ENCODE assay signal across 17 cellular contexts in the genomic region with DNA sequence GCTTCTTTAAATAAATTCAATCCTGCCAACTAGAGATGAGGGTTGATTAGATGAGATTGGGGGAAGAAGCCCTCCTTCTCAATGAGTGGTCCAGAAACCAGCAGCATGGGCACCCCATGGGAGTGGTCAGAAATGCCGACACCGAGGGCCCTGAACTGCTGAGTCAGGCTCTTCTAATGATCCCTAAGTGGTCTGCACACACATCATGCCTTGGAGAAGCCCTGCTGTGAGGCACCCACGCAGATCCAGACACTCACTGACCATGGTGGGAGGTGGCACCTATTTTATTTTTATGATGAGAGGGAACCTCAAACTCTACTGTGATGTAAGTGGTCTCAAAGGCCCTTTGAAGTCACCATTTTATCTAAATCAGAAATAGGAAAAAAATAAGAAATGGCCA.
A peak's percentile ranks its signal among the peaks of the same experiment; 100 is the strongest.
DNase-seq lines count a peak whose midpoint lies in the region; ATAC-seq and TF ChIP-seq lines count a peak whose summit lies in the region.
"Had no signal": no experiment of that assay in that cellular context is flagged by ENCODE, and none has a peak within 500 bp of the region (broad histone marks: within the 10 kb centered on the region; RNA-seq: fewer than 3 reads in every experiment).

No MANE protein-coding gene starts in this region.

- peaks cover 18% of the 10 kb centered on the region for H3K4me1 Mint-ChIP-seq in endodermal cell

- H3K9me3 ChIP-seq in heart left ventricle (peaks cover 0 to 6% (median 0%) of the 10 kb centered on the region in 12 donors), mucosa of stomach (ENCODE audit: control insufficient read depth, low read length) (no peaks in the 10 kb centered on the region), uterus (no peaks in the 10 kb centered on the region), endodermal cell (ENCODE audit: control insufficient read depth, low read length) (peaks cover 4% of the 10 kb centered on the region)
- H3K9me3 ChIP-seq: adrenal gland, mucosa of descending colon, psoas muscle had no signal

- no peak for TF ChIP-seq POLR2A in heart left ventricle (IDR thresholded peaks at IDR 0.05)
- no peak for TF ChIP-seq POLR2A in uterus (IDR thresholded peaks at IDR 0.05)

- peak overlapping the region in 8 of 12 donors; percentile 37 to 83 (median 76) for H3K27ac ChIP-seq in heart left ventricle
- H3K27ac ChIP-seq in uterus, result peak overlapping the region; percentile 21 to 80
- H3K27ac ChIP-seq in endodermal cell (ENCODE audit: low read depth, low read length), result no peak overlapping the region
- H3K27ac ChIP-seq: adrenal gland had no signal

- H3K27me3 ChIP-seq in heart left ventricle (no peaks in the 10 kb centered on the region), mucosa of stomach (ENCODE audit: control insufficient read depth, insufficient read depth, low read length) (no peaks in the 10 kb centered on the region), uterus (no peaks in the 10 kb centered on the region), endodermal cell (ENCODE audit: control insufficient read depth, insufficient read depth, low read length, poor library complexity, severe bottlenecking) (no peaks in the 10 kb centered on the region)
- H3K27me3 ChIP-seq: adrenal gland had no signal

- H3K4me3 Mint-ChIP-seq in endodermal cell, result no peak overlapping the region
- H3K4me3 Mint-ChIP-seq: activated T-helper 1 cell treated with anti-CD3 and anti-CD28 coated beads, Interleukin-12 subunit alpha, Interleukin-12 subunit beta, Interleukin-2, Interleukin-4 antibody, amounts not matched to agents 30 ng/mL and 10 ng/mL and 1 ng/mL, durations not matched to agents 14 hours and 24 hours and 36 hours; dendritic cell treated with granulocyte-macrophage colony-stimulating factor and Interleukin-4, amounts not matched to agents 40 ng/mL and 50 ng/mL, for 4 days had no signal

- H3K9ac ChIP-seq in mucosa of stomach (ENCODE audit: low read length), result peak overlapping the region; percentile 67
- no peak overlapping the region for H3K9ac ChIP-seq in endodermal cell (ENCODE audit: extremely low read depth, low read length, poor library complexity, severe bottlenecking)

- H3K4me1 ChIP-seq in heart left ventricle (peaks cover 9 to 25% (median 17%) of the 10 kb centered on the region in 12 donors), mucosa of stomach (ENCODE audit: control insufficient read depth, insufficient read depth, low read length) (peaks cover 28% of the 10 kb centered on the region), uterus (no peaks in the 10 kb centered on the region), endodermal cell (ENCODE audit: control insufficient read depth, insufficient read depth, low read length) (peaks cover 12% of the 10 kb centered on the region)
- H3K4me1 ChIP-seq: adrenal gland had no signal

- H3K4me3 ChIP-seq in heart left ventricle, result no peak overlapping the region
- no peak overlapping the region for H3K4me3 ChIP-seq in choroid plexus epithelial cell (ENCODE audit: low read depth, low read length)
- no peak overlapping the region for H3K4me3 ChIP-seq in mucosa of stomach (ENCODE audit: low read length)
- H3K4me3 ChIP-seq in uterus, result no peak overlapping the region
- no peak overlapping the region for H3K4me3 ChIP-seq in endodermal cell (ENCODE audit: low read length)
- H3K4me3 ChIP-seq: adrenal gland, mucosa of descending colon had no signal

- TF ChIP-seq CTCF in heart left ventricle (IDR thresholded peaks at IDR 0.05) (no peak), choroid plexus epithelial cell (conservative IDR thresholded peaks at IDR 0.05; ENCODE audit: low read depth, low read length) (no peak), uterus (IDR thresholded peaks at IDR 0.05) (no peak), endodermal cell (conservative IDR thresholded peaks at IDR 0.05) (no peak)

- H3K27me3 Mint-ChIP-seq in endodermal cell (ENCODE audit: insufficient read depth), result no peaks in the 10 kb centered on the region

- intact Hi-C loops in heart left ventricle (cut with DNase I) (loop anchor here in 1 of 10 donors (10.0 kb wide), 1 partner anchor 54 kb away; no protein-coding TSS in a partner anchor), left ventricle myocardium superior (cut with micrococcal nuclease) (no loop called here), uterus (cut with DNase I; ENCODE audit: low total_unique reads) (no loop called here)

- H3K36me3 Mint-ChIP-seq in endodermal cell (ENCODE audit: low read depth), result peaks cover 4% of the 10 kb centered on the region

- 66 to 88% (median 81%) methylated on average over 3 of the region's 3 CpGs for WGBS in heart left ventricle, 4 donors
- WGBS in endodermal cell (ENCODE audit: insufficient coverage in 1 of 2, insufficient read length in 1 of 2), 2 experiments, result 91 to 92% methylated on average over 3 of the region's 3 CpGs

- no peak overlapping the region for H3K27ac Mint-ChIP-seq in endodermal cell
- H3K27ac Mint-ChIP-seq: activated T-helper 1 cell treated with anti-CD3 and anti-CD28 coated beads, Interleukin-12 subunit alpha, Interleukin-12 subunit beta, Interleukin-2, Interleukin-4 antibody, amounts not matched to agents 30 ng/mL and 10 ng/mL and 1 ng/mL, durations not matched to agents 14 hours and 24 hours and 36 hours; dendritic cell treated with granulocyte-macrophage colony-stimulating factor and Interleukin-4, amounts not matched to agents 40 ng/mL and 50 ng/mL, for 4 days had no signal

- H3K36me3 ChIP-seq in heart left ventricle (no peaks in the 10 kb centered on the region), mucosa of stomach (ENCODE audit: control insufficient read depth, insufficient read depth, low read length) (no peaks in the 10 kb centered on the region), uterus (no peaks in the 10 kb centered on the region), endodermal cell (ENCODE audit: control insufficient read depth, insufficient read depth, low read length) (no peaks in the 10 kb centered on the region)
- H3K36me3 ChIP-seq: adrenal gland had no signal

- DNase-seq in heart left ventricle, result no peak
- DNase-seq in left ventricle myocardium superior, result no peak
- DNase-seq in choroid plexus epithelial cell (ENCODE audit: low read depth), result peak; percentile 38
- DNase-seq in uterus, result no peak
- DNase-seq in endodermal cell, result no peak
- DNase-seq in activated CD8-positive, alpha-beta memory T cell treated with anti-CD3 and anti-CD28 coated beads for 24 hours, result no peak
- DNase-seq: adrenal gland, HCEC 1CT, NCI-H187, NCI-H748 treated with DMSO at 0.1 percent for 48 hours, psoas muscle, Right ventricle myocardium superior had no signal

- peaks cover 7% of the 10 kb centered on the region for H3K9me3 Mint-ChIP-seq in endodermal cell
- H3K9me3 Mint-ChIP-seq: activated T-helper 1 cell treated with anti-CD3 and anti-CD28 coated beads, Interleukin-12 subunit alpha, Interleukin-12 subunit beta, Interleukin-2, Interleukin-4 antibody, amounts not matched to agents 30 ng/mL and 10 ng/mL and 1 ng/mL, durations not matched to agents 14 hours and 24 hours and 36 hours had no signal

- ATAC-seq in heart left ventricle, result no peak
- ATAC-seq in left ventricle myocardium superior, result no peak
- no peak for ATAC-seq in HG03342 (IDR thresholded peaks at IDR 0.05; ENCODE audit: unreplicated experiment)
